ENCODE assay signal across 2 cellular contexts in the genomic region with DNA sequence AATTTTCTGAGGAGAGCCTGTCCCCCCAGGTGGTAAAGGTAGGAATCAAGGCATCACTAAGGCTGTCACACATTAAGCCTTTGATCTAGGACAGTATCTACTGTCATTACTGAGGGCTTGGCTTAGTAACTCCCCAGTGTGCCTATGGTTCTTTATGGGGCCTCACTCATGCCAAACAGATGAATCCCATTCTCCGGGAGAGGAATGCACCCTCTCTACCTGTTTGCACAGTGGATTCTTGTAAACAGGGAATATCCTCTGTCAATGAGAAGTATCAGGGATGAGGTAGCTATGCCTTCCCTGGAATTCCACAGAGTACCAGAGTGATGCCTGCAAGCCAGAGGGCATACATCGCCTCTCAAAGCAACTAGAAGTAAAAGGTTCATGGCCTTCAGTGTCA.
TF ChIP-seq lines count a peak whose summit lies in the region.

No MANE protein-coding gene starts in this region.

TF ChIP-seq in HepG2, 621 proteins besides CTCF, POLR2A, EP300 and RAD21 (continues in another document):
- TF ChIP-seq KDM1A (CRISPR knock-in tag; IDR thresholded peaks at IDR 0.05) (peak; percentile 87), TEAD3 (CRISPR knock-in tag; optimal IDR thresholded peaks at IDR 0.05; ENCODE audit: borderline replicate concordance) (peak; percentile 96), TCF7 (IDR thresholded peaks at IDR 0.05; ENCODE audit: low read depth) (0 out of 2 replicates have a peak, but pooled peaks have one; percentile 27), KLF13 (CRISPR knock-in tag; IDR thresholded peaks at IDR 0.05) (no peak), SOX5 (CRISPR knock-in tag; IDR thresholded peaks at IDR 0.05; ENCODE audit: borderline replicate concordance) (peak; percentile 48; the same call in 1 of the 2 replicates), HDAC2 (CRISPR knock-in tag; IDR thresholded peaks at IDR 0.05) (peak; percentile 46; the same call in 1 of the 2 replicates), HNF4G (IDR thresholded peaks at IDR 0.05; ENCODE audit: borderline replicate concordance, low read depth, low read length) (no peak), HNF4G (CRISPR knock-in tag; IDR thresholded peaks at IDR 0.05; ENCODE audit: borderline replicate concordance, low read depth) (no peak), ZMYM4 (CRISPR knock-in tag; IDR thresholded peaks at IDR 0.05) (0 out of 2 replicates have a peak, but pooled peaks have one; percentile 17), MED1 (CRISPR knock-in tag; IDR thresholded peaks at IDR 0.05) (0 out of 2 replicates have a peak, but pooled peaks have one; percentile 18), ZNF629 (CRISPR knock-in tag; conservative IDR thresholded peaks at IDR 0.05) (peak; percentile 89), RXRB (CRISPR knock-in tag; IDR thresholded peaks at IDR 0.05; ENCODE audit: borderline replicate concordance) (no peak), CREM (IDR thresholded peaks at IDR 0.05) (peak; percentile 20; the same call in 1 of the 2 replicates), CREM (CRISPR knock-in tag; IDR thresholded peaks at IDR 0.05) (no peak), HHEX (CRISPR knock-in tag; IDR thresholded peaks at IDR 0.05) (0 out of 2 replicates have a peak, but pooled peaks have one; percentile 43)
- TF ChIP-seq, protein P1, sequence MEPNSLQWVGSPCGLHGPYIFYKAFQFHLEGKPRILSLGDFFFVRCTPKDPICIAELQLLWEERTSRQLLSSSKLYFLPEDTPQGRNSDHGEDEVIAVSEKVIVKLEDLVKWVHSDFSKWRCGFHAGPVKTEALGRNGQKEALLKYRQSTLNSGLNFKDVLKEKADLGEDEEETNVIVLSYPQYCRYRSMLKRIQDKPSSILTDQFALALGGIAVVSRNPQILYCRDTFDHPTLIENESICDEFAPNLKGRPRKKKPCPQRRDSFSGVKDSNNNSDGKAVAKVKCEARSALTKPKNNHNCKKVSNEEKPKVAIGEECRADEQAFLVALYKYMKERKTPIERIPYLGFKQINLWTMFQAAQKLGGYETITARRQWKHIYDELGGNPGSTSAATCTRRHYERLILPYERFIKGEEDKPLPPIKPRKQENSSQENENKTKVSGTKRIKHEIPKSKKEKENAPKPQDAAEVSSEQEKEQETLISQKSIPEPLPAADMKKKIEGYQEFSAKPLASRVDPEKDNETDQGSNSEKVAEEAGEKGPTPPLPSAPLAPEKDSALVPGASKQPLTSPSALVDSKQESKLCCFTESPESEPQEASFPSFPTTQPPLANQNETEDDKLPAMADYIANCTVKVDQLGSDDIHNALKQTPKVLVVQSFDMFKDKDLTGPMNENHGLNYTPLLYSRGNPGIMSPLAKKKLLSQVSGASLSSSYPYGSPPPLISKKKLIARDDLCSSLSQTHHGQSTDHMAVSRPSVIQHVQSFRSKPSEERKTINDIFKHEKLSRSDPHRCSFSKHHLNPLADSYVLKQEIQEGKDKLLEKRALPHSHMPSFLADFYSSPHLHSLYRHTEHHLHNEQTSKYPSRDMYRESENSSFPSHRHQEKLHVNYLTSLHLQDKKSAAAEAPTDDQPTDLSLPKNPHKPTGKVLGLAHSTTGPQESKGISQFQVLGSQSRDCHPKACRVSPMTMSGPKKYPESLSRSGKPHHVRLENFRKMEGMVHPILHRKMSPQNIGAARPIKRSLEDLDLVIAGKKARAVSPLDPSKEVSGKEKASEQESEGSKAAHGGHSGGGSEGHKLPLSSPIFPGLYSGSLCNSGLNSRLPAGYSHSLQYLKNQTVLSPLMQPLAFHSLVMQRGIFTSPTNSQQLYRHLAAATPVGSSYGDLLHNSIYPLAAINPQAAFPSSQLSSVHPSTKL (CRISPR knock-in tag; IDR thresholded peaks at IDR 0.05): peak; percentile 81
- TF ChIP-seq, protein P2, sequence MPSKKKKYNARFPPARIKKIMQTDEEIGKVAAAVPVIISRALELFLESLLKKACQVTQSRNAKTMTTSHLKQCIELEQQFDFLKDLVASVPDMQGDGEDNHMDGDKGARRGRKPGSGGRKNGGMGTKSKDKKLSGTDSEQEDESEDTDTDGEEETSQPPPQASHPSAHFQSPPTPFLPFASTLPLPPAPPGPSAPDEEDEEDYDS (CRISPR knock-in tag; IDR thresholded peaks at IDR 0.05): no peak
- TF ChIP-seq, protein P3, sequence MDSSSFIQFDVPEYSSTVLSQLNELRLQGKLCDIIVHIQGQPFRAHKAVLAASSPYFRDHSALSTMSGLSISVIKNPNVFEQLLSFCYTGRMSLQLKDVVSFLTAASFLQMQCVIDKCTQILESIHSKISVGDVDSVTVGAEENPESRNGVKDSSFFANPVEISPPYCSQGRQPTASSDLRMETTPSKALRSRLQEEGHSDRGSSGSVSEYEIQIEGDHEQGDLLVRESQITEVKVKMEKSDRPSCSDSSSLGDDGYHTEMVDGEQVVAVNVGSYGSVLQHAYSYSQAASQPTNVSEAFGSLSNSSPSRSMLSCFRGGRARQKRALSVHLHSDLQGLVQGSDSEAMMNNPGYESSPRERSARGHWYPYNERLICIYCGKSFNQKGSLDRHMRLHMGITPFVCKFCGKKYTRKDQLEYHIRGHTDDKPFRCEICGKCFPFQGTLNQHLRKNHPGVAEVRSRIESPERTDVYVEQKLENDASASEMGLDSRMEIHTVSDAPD (CRISPR knock-in tag; IDR thresholded peaks at IDR 0.05): 0 out of 2 replicates have a peak, but pooled peaks have one; percentile 22
- TF ChIP-seq, protein P4, sequence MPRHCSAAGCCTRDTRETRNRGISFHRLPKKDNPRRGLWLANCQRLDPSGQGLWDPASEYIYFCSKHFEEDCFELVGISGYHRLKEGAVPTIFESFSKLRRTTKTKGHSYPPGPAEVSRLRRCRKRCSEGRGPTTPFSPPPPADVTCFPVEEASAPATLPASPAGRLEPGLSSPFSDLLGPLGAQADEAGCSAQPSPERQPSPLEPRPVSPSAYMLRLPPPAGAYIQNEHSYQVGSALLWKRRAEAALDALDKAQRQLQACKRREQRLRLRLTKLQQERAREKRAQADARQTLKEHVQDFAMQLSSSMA (CRISPR knock-in tag; IDR thresholded peaks at IDR 0.05): no peak
- TF ChIP-seq, protein P5, sequence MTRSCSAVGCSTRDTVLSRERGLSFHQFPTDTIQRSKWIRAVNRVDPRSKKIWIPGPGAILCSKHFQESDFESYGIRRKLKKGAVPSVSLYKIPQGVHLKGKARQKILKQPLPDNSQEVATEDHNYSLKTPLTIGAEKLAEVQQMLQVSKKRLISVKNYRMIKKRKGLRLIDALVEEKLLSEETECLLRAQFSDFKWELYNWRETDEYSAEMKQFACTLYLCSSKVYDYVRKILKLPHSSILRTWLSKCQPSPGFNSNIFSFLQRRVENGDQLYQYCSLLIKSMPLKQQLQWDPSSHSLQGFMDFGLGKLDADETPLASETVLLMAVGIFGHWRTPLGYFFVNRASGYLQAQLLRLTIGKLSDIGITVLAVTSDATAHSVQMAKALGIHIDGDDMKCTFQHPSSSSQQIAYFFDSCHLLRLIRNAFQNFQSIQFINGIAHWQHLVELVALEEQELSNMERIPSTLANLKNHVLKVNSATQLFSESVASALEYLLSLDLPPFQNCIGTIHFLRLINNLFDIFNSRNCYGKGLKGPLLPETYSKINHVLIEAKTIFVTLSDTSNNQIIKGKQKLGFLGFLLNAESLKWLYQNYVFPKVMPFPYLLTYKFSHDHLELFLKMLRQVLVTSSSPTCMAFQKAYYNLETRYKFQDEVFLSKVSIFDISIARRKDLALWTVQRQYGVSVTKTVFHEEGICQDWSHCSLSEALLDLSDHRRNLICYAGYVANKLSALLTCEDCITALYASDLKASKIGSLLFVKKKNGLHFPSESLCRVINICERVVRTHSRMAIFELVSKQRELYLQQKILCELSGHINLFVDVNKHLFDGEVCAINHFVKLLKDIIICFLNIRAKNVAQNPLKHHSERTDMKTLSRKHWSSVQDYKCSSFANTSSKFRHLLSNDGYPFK (CRISPR knock-in tag; IDR thresholded peaks at IDR 0.05; ENCODE audit: borderline replicate concordance): no peak

TF ChIP-seq in H1, 55 proteins besides CTCF, POLR2A, EP300 and RAD21:
- TF ChIP-seq NRF1 (IDR thresholded peaks at IDR 0.05; ENCODE audit: low read depth, low read length) (no peak), BCL11A (IDR thresholded peaks at IDR 0.05; ENCODE audit: low read depth in 2 of 2, low read length in 2 of 2) (no peak), BRCA1 (IDR thresholded peaks at IDR 0.05; ENCODE audit: low read depth, low read length) (no peak), JUN (IDR thresholded peaks at IDR 0.05; ENCODE audit: low read depth, low read length) (no peak), TAF1 (IDR thresholded peaks at IDR 0.05; ENCODE audit: low read depth, low read length) (no peak), POLR2AphosphoS5 (IDR thresholded peaks at IDR 0.05; ENCODE audit: low read depth, low read length) (no peak), ASH2L (IDR thresholded peaks at IDR 0.05; ENCODE audit: low read length) (no peak), RFX5 (IDR thresholded peaks at IDR 0.05; ENCODE audit: borderline replicate concordance, low read depth, low read length) (no peak), YY1 (IDR thresholded peaks at IDR 0.05; ENCODE audit: low read depth, low read length) (no peak), SRF (IDR thresholded peaks at IDR 0.05; ENCODE audit: low read depth, low read length) (no peak), CTBP2 (IDR thresholded peaks at IDR 0.05; ENCODE audit: borderline replicate concordance, insufficient read depth, insufficient read length, low read length) (no peak), SAP30 (IDR thresholded peaks at IDR 0.05; ENCODE audit: insufficient read depth, insufficient replicate concordance, low read length) (no peak), SP2 (IDR thresholded peaks at IDR 0.05; ENCODE audit: low read length) (no peak), MAFK (IDR thresholded peaks at IDR 0.05; ENCODE audit: low read depth, low read length) (no peak), SP4 (IDR thresholded peaks at IDR 0.05; ENCODE audit: low read length) (no peak), BACH1 (IDR thresholded peaks at IDR 0.05; ENCODE audit: low read length) (no peak)
- TF ChIP-seq, protein P6, sequence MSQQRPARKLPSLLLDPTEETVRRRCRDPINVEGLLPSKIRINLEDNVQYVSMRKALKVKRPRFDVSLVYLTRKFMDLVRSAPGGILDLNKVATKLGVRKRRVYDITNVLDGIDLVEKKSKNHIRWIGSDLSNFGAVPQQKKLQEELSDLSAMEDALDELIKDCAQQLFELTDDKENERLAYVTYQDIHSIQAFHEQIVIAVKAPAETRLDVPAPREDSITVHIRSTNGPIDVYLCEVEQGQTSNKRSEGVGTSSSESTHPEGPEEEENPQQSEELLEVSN (IDR thresholded peaks at IDR 0.05): no peak
- TF ChIP-seq, protein P7, sequence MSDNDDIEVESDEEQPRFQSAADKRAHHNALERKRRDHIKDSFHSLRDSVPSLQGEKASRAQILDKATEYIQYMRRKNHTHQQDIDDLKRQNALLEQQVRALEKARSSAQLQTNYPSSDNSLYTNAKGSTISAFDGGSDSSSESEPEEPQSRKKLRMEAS (IDR thresholded peaks at IDR 0.05): no peak
- TF ChIP-seq, protein P8, sequence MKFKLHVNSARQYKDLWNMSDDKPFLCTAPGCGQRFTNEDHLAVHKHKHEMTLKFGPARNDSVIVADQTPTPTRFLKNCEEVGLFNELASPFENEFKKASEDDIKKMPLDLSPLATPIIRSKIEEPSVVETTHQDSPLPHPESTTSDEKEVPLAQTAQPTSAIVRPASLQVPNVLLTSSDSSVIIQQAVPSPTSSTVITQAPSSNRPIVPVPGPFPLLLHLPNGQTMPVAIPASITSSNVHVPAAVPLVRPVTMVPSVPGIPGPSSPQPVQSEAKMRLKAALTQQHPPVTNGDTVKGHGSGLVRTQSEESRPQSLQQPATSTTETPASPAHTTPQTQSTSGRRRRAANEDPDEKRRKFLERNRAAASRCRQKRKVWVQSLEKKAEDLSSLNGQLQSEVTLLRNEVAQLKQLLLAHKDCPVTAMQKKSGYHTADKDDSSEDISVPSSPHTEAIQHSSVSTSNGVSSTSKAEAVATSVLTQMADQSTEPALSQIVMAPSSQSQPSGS (IDR thresholded peaks at IDR 0.05; ENCODE audit: low read length): no peak
